44 cellular contexts compared by ENCODE assay signal in genomic region chr7:143148651-143149050, GRCh38. TPM values are rescaled to one million over a fixed set of nuclear protein-coding genes. Genes with fewer than 3 reads are reported as not detected.
"Had no signal": no experiment of that assay in that cellular context is flagged by ENCODE, and none has a peak within 500 bp of the region (broad histone marks: within the 10 kb centered on the region; RNA-seq: fewer than 3 reads in every experiment).

No MANE protein-coding gene starts in this region.

- ATAC-seq: activated naive CD4-positive, alpha-beta T cell treated with anti-CD3 and anti-CD28 coated beads, Interleukin-2, amount 50 U/mL, for 72 hours; activated naive CD8-positive, alpha-beta T cell treated with anti-CD3 and anti-CD28 coated beads, Interleukin-2, amount 50 U/mL, for 24 hours; activated T-cell treated with anti-CD3 and anti-CD28 coated beads, Interleukin-2, amount 50 U/mL, for 4 hours; activated T-cell treated with anti-CD3 and anti-CD28 coated beads, Interleukin-2, amount 50 U/mL, for 72 hours; activated T-helper 17 cell treated with anti-CD3 and anti-CD28 coated beads, Interleukin-2, amount 50 U/mL, for 72 hours; body of pancreas had no signal

- H3K27ac ChIP-seq: adrenal gland, ascending aorta, brain microvascular endothelial cell, cardiac muscle cell had no signal

- H3K27me3 ChIP-seq: adrenal gland, ascending aorta, body of pancreas, brain microvascular endothelial cell, breast epithelium, cardiac muscle cell had no signal

- H3K4me1 ChIP-seq: adrenal gland, ascending aorta, breast epithelium had no signal

- H3K4me3 Mint-ChIP-seq: activated naive CD4-positive, alpha-beta T cell treated with anti-CD3 and anti-CD28 coated beads for 36 hours; activated naive CD4-positive, alpha-beta T cell treated with anti-CD3 and anti-CD28 coated beads, Interleukin-2, amount 10 ng/mL, durations not matched to agents 7 days and 5 days; activated naive CD4-positive, alpha-beta T cell treated with anti-CD3 and anti-CD28 coated beads, Interleukin-2, amount 50 U/mL, for 24 hours; activated naive CD8-positive, alpha-beta T cell; activated naive CD8-positive, alpha-beta T cell treated with anti-CD3 and anti-CD28 coated beads for 36 hours; activated naive CD8-positive, alpha-beta T cell treated with anti-CD3 and anti-CD28 coated beads, Interleukin-2, amount 10 ng/mL, durations not matched to agents 7 days and 5 days; activated naive CD8-positive, alpha-beta T cell treated with anti-CD3 and anti-CD28 coated beads, Interleukin-2, amount 50 U/mL, for 24 hours; activated T-cell treated with anti-CD3 and anti-CD28 coated beads, Interleukin-2, amount 50 U/mL, for 24 hours; activated T-cell treated with anti-CD3 and anti-CD28 coated beads, Interleukin-2, amount 50 U/mL, for 4 hours; activated T-cell treated with anti-CD3 and anti-CD28 coated beads, Interleukin-2, amount 50 U/mL, for 72 hours; activated T-helper 1 cell treated with anti-CD3 and anti-CD28 coated beads, Interleukin-12 subunit alpha, Interleukin-12 subunit beta, Interleukin-2, Interleukin-4 antibody, amounts not matched to agents 30 ng/mL and 10 ng/mL and 1 ng/mL, durations not matched to agents 14 hours and 24 hours and 36 hours; activated T-helper 17 cell treated with anti-CD3 and anti-CD28 coated beads, Interleukin-2, amount 50 U/mL, for 72 hours; brain; central memory CD8-positive, alpha-beta T cell had no signal

- H3K9me3 ChIP-seq: adrenal gland, ascending aorta, body of pancreas, breast epithelium had no signal

- H3K36me3 ChIP-seq: adrenal gland, ascending aorta, brain microvascular endothelial cell, breast epithelium, cardiac muscle cell had no signal

- H3K4me1 Mint-ChIP-seq: activated naive CD4-positive, alpha-beta T cell treated with anti-CD3 and anti-CD28 coated beads, Interleukin-2, amount 10 ng/mL, durations not matched to agents 7 days and 5 days; activated naive CD4-positive, alpha-beta T cell treated with anti-CD3 and anti-CD28 coated beads, Interleukin-2, amount 50 U/mL, for 24 hours; activated naive CD8-positive, alpha-beta T cell treated with anti-CD3 and anti-CD28 coated beads for 36 hours; activated naive CD8-positive, alpha-beta T cell treated with anti-CD3 and anti-CD28 coated beads, Interleukin-2, amount 10 ng/mL, durations not matched to agents 7 days and 5 days; activated naive CD8-positive, alpha-beta T cell treated with anti-CD3 and anti-CD28 coated beads, Interleukin-2, amount 50 U/mL, for 24 hours; activated T-helper 17 cell treated with anti-CD3 and anti-CD28 coated beads, Interleukin-2, amount 50 U/mL, for 72 hours; brain; central memory CD8-positive, alpha-beta T cell had no signal

- H3K27me3 Mint-ChIP-seq: brain had no signal

- H3K36me3 Mint-ChIP-seq: activated naive CD4-positive, alpha-beta T cell treated with anti-CD3 and anti-CD28 coated beads, Interleukin-2, amount 10 ng/mL, durations not matched to agents 7 days and 5 days; activated naive CD8-positive, alpha-beta T cell; brain had no signal

- DNase-seq: activated effector memory CD4-positive, alpha-beta T cell treated with anti-CD3 and anti-CD28 coated beads, Interleukin-2, amount 50 U/mL, for 16 hours; activated effector memory CD4-positive, alpha-beta T cell treated with Interleukin-2 at 50 U/mL for 16 hours; activated gamma-delta T cell; activated gamma-delta T cell treated with Interleukin-2 at 50 U/mL for 16 hours; activated naive CD4-positive, alpha-beta T cell; activated naive CD4-positive, alpha-beta T cell treated with anti-CD3 and anti-CD28 coated beads for 36 hours; activated naive CD4-positive, alpha-beta T cell treated with anti-CD3 and anti-CD28 coated beads, Interleukin-2, amount 10 ng/mL, durations not matched to agents 7 days and 5 days; activated naive CD4-positive, alpha-beta T cell treated with anti-CD3 and anti-CD28 coated beads, Interleukin-2, amount 50 U/mL, for 16 hours; activated naive CD4-positive, alpha-beta T cell treated with Interleukin-2 at 50 U/mL for 16 hours; activated naive CD8-positive, alpha-beta T cell treated with anti-CD3 and anti-CD28 coated beads for 36 hours; activated naive CD8-positive, alpha-beta T cell treated with anti-CD3 and anti-CD28 coated beads, Interleukin-2, amount 10 ng/mL, durations not matched to agents 7 days and 5 days; activated naive CD8-positive, alpha-beta T cell treated with anti-CD3 and anti-CD28 coated beads, Interleukin-2, amount 50 U/mL, for 24 hours; activated T-cell treated with anti-CD3 and anti-CD28 coated beads, Interleukin-2, amount 50 U/mL, for 1 hour; activated T-cell treated with anti-CD3 and anti-CD28 coated beads, Interleukin-2, amount 50 U/mL, for 24 hours; activated T-cell treated with anti-CD3 and anti-CD28 coated beads, Interleukin-2, amount 50 U/mL, for 4 hours; activated T-cell treated with anti-CD3 and anti-CD28 coated beads, Interleukin-2, amount 50 U/mL, for 48 hours; activated T-cell treated with anti-CD3 and anti-CD28 coated beads, Interleukin-2, amount 50 U/mL, for 72 hours; adrenal gland; amniotic stem cell; amygdala; anterior cingulate cortex; aorta; body of pancreas; brain microvascular endothelial cell; caudate nucleus; central memory CD4-positive, alpha-beta T cell; cerebellar nuclear complex had no signal

- H3K27ac Mint-ChIP-seq: activated naive CD4-positive, alpha-beta T cell treated with anti-CD3 and anti-CD28 coated beads for 36 hours; activated naive CD4-positive, alpha-beta T cell treated with anti-CD3 and anti-CD28 coated beads, Interleukin-2, amount 10 ng/mL, durations not matched to agents 7 days and 5 days; activated naive CD4-positive, alpha-beta T cell treated with anti-CD3 and anti-CD28 coated beads, Interleukin-2, amount 50 U/mL, for 24 hours; activated naive CD4-positive, alpha-beta T cell treated with anti-CD3 and anti-CD28 coated beads, Interleukin-2, amount 50 U/mL, for 72 hours; activated naive CD8-positive, alpha-beta T cell; activated naive CD8-positive, alpha-beta T cell treated with anti-CD3 and anti-CD28 coated beads for 36 hours; activated naive CD8-positive, alpha-beta T cell treated with anti-CD3 and anti-CD28 coated beads, Interleukin-2, amount 10 ng/mL, durations not matched to agents 7 days and 5 days; activated naive CD8-positive, alpha-beta T cell treated with anti-CD3 and anti-CD28 coated beads, Interleukin-2, amount 50 U/mL, for 24 hours; activated T-cell treated with anti-CD3 and anti-CD28 coated beads, Interleukin-2, amount 50 U/mL, for 24 hours; activated T-cell treated with anti-CD3 and anti-CD28 coated beads, Interleukin-2, amount 50 U/mL, for 72 hours; activated T-helper 1 cell treated with anti-CD3 and anti-CD28 coated beads, Interleukin-12 subunit alpha, Interleukin-12 subunit beta, Interleukin-2, Interleukin-4 antibody, amounts not matched to agents 30 ng/mL and 10 ng/mL and 1 ng/mL, durations not matched to agents 14 hours and 24 hours and 36 hours; activated T-helper 17 cell treated with anti-CD3 and anti-CD28 coated beads, Interleukin-2, amount 50 U/mL, for 72 hours; activated T-helper 2 cell treated with anti-CD3 and anti-CD28 coated beads, Interferon-gamma antibody, Interleukin-2, Interleukin-4, amounts not matched to agents 10 μg/mL and 5 μg/mL and 100 μg/mL, durations not matched to agents 14 hours and 24 hours and 36 hours; brain had no signal

- H3K4me3 ChIP-seq: adrenal gland, ascending aorta, body of pancreas, breast epithelium, cardiac muscle cell had no signal

RNA-seq across cellular contexts. Expression of gene PIP, which starts 16.8 kb away (rescaled TPM):
- total RNA-seq: activated naive CD4-positive, alpha-beta T cell treated with anti-CD3 and anti-CD28 coated beads for 36 hours; activated naive CD4-positive, alpha-beta T cell treated with anti-CD3 and anti-CD28 coated beads, Interleukin-2, amount 50 U/mL, for 72 hours; activated naive CD8-positive, alpha-beta T cell treated with anti-CD3 and anti-CD28 coated beads for 36 hours; activated naive CD8-positive, alpha-beta T cell treated with anti-CD3 and anti-CD28 coated beads, Interleukin-2, amount 10 ng/mL, durations not matched to agents 7 days and 5 days; activated T-cell treated with anti-CD3 and anti-CD28 coated beads, Interleukin-2, amount 50 U/mL, for 4 hours; activated T-cell treated with anti-CD3 and anti-CD28 coated beads, Interleukin-2, amount 50 U/mL, for 72 hours; activated T-helper 1 cell treated with anti-CD3 and anti-CD28 coated beads, Interleukin-12 subunit alpha, Interleukin-12 subunit beta, Interleukin-2, Interleukin-4 antibody, amounts not matched to agents 30 ng/mL and 10 ng/mL and 1 ng/mL, durations not matched to agents 14 hours and 24 hours and 36 hours; activated T-helper 17 cell treated with anti-CD3 and anti-CD28 coated beads, Interleukin-2, amount 50 U/mL, for 72 hours; activated T-helper 2 cell treated with anti-CD3 and anti-CD28 coated beads, Interferon-gamma antibody, Interleukin-2, Interleukin-4, amounts not matched to agents 10 μg/mL and 5 μg/mL and 100 μg/mL, durations not matched to agents 14 hours and 24 hours and 36 hours; adrenal gland; aorta; ascending aorta; astrocyte; body of pancreas; bronchial epithelial cell; cardiac muscle cell; cardiac septum; cerebellum; chondrocyte had no signal
- polyA plus RNA-seq: adipose tissue, adrenal gland, aorta, cardiac muscle cell had no signal

RNA-seq across cellular contexts. Expression of gene TAS2R39, which starts 34.6 kb away (rescaled TPM):
- total RNA-seq: activated naive CD4-positive, alpha-beta T cell treated with anti-CD3 and anti-CD28 coated beads for 36 hours; activated naive CD4-positive, alpha-beta T cell treated with anti-CD3 and anti-CD28 coated beads, Interleukin-2, amount 50 U/mL, for 72 hours; activated naive CD8-positive, alpha-beta T cell treated with anti-CD3 and anti-CD28 coated beads for 36 hours; activated naive CD8-positive, alpha-beta T cell treated with anti-CD3 and anti-CD28 coated beads, Interleukin-2, amount 10 ng/mL, durations not matched to agents 7 days and 5 days; activated T-cell treated with anti-CD3 and anti-CD28 coated beads, Interleukin-2, amount 50 U/mL, for 4 hours; activated T-cell treated with anti-CD3 and anti-CD28 coated beads, Interleukin-2, amount 50 U/mL, for 72 hours; activated T-helper 1 cell treated with anti-CD3 and anti-CD28 coated beads, Interleukin-12 subunit alpha, Interleukin-12 subunit beta, Interleukin-2, Interleukin-4 antibody, amounts not matched to agents 30 ng/mL and 10 ng/mL and 1 ng/mL, durations not matched to agents 14 hours and 24 hours and 36 hours; activated T-helper 17 cell treated with anti-CD3 and anti-CD28 coated beads, Interleukin-2, amount 50 U/mL, for 72 hours; activated T-helper 2 cell treated with anti-CD3 and anti-CD28 coated beads, Interferon-gamma antibody, Interleukin-2, Interleukin-4, amounts not matched to agents 10 μg/mL and 5 μg/mL and 100 μg/mL, durations not matched to agents 14 hours and 24 hours and 36 hours; adrenal gland; aorta; ascending aorta; astrocyte; body of pancreas; breast epithelium; bronchial epithelial cell; cardiac muscle cell; cardiac septum; cerebellum; chondrocyte had no signal
- polyA plus RNA-seq: adipose tissue, adrenal gland, aorta, cardiac muscle cell had no signal
